19 cellular contexts compared by ENCODE assay signal in genomic region chr9:13717356-13718057, GRCh38.
DNase-seq lines count a peak whose midpoint lies in the region; ATAC-seq, FAIRE-seq and TF ChIP-seq lines count a peak whose summit lies in the region.
"Had no signal": no experiment of that assay in that cellular context is flagged by ENCODE, and none has a peak within 500 bp of the region (broad histone marks: within the 10 kb centered on the region; RNA-seq: fewer than 3 reads in every experiment).

No MANE protein-coding gene starts in this region.

- no peak for FAIRE-seq in urothelium cell line (lab: Jason Lieb, UNC)
- FAIRE-seq: colon had no signal

- TF ChIP-seq POLR2A in heart left ventricle (IDR thresholded peaks at IDR 0.05) = no peak

- H3K9ac ChIP-seq in fibroblast of lung (ENCODE audit: insufficient read depth, low read length) = no peak overlapping the region

- H3K27ac ChIP-seq in heart left ventricle (peak overlapping the region in 2 of 12 donors; percentile 4 to 28), SJSA1 (peak overlapping the region; percentile 90), fibroblast of lung (ENCODE audit: insufficient read depth, low read length) (no peak overlapping the region)
- H3K27ac ChIP-seq: HL-60, stomach, VCaP had no signal

- H3K4me1 ChIP-seq in heart left ventricle (peaks cover 0 to 36% (median 14%) of the 10 kb centered on the region in 12 donors), SJSA1 (replicated peaks) (peaks cover 44% of the 10 kb centered on the region), fibroblast of lung (ENCODE audit: control insufficient read depth, extremely low read depth, insufficient read depth, low read length) (peaks cover 14% of the 10 kb centered on the region)
- H3K4me1 ChIP-seq: uterus had no signal

- H3K27me3 ChIP-seq in heart left ventricle (no peaks in the 10 kb centered on the region), SJSA1 (replicated peaks) (no peaks in the 10 kb centered on the region), fibroblast of lung (ENCODE audit: control insufficient read depth, insufficient read depth, low read length) (no peaks in the 10 kb centered on the region)
- H3K27me3 ChIP-seq: stomach, uterus had no signal

- H3K4me3 ChIP-seq in heart left ventricle = no peak overlapping the region
- no peak overlapping the region for H3K4me3 ChIP-seq in SJSA1
- no peak overlapping the region for H3K4me3 ChIP-seq in fibroblast of lung (replicated peaks in 1 of 4; ENCODE audit: control extremely low read depth in 1 of 4, insufficient read depth in 1 of 4, low read depth in 3 of 4, low read length in 4 of 4)
- H3K4me3 ChIP-seq: stomach, uterus had no signal

- peak; percentile 39 for ATAC-seq in Right ventricle myocardium inferior
- ATAC-seq in heart left ventricle = no peak
- no peak for ATAC-seq in HG02623 (IDR thresholded peaks at IDR 0.05; ENCODE audit: unreplicated experiment)
- ATAC-seq: activated T-cell treated with anti-CD3 and anti-CD28 coated beads, Interleukin-2, amount 50 U/mL, for 72 hours had no signal

- H4K20me1 ChIP-seq in fibroblast of lung (ENCODE audit: control insufficient read depth, extremely low read depth, insufficient read depth, low read length) = no peaks in the 10 kb centered on the region

- H3K9me3 ChIP-seq in heart left ventricle (peaks cover 0 to 10% (median 3%) of the 10 kb centered on the region in 12 donors), SJSA1 (replicated peaks) (no peaks in the 10 kb centered on the region), fibroblast of lung (ENCODE audit: control insufficient read depth, insufficient read depth, low read depth, low read length) (no peaks in the 10 kb centered on the region)
- H3K9me3 ChIP-seq: stomach, uterus had no signal

- no peaks in the 10 kb centered on the region for H3K36me3 ChIP-seq in heart left ventricle
- no peaks in the 10 kb centered on the region for H3K36me3 ChIP-seq in SJSA1
- no peaks in the 10 kb centered on the region for H3K36me3 ChIP-seq in fibroblast of lung (ENCODE audit: control insufficient read depth, insufficient read depth, low read length)
- H3K36me3 ChIP-seq: stomach, uterus had no signal

- H3K79me2 ChIP-seq in fibroblast of lung (ENCODE audit: control insufficient read depth, insufficient read depth, low read length) = no peaks in the 10 kb centered on the region

- H3K4me2 ChIP-seq in fibroblast of lung (ENCODE audit: extremely low read depth, insufficient read depth, low read length) = no peak overlapping the region

- DNase-seq in Right ventricle myocardium inferior (ENCODE audit: missing footprints) (no peak), heart left ventricle (no peak), SJSA1 (ENCODE audit: low read depth in 1 of 2, low spot score in 2 of 2) (no peak), fibroblast of lung (ENCODE audit: low read depth in 2 of 2) (peak; percentile 21 to 46), urothelium cell line (ENCODE audit: low spot score) (peak; percentile 10), DMS53 (lab: John Stamatoyannopoulos, UW) (no peak), AG08396 (ENCODE audit: low spot score) (no peak)
- DNase-seq: ACHN; activated CD4-positive, alpha-beta memory T cell treated with anti-CD3 and anti-CD28 coated beads, Interleukin-2, amount 10 ng/mL, durations not matched to agents 7 days and 5 days; activated T-cell treated with anti-CD3 and anti-CD28 coated beads, Interleukin-2, amount 50 U/mL, for 72 hours; CD4-positive, alpha-beta T cell; KBM-7; NCI-H345; stomach; uterus had no signal

- intact Hi-C loops in Right ventricle myocardium inferior (cut with DNase I) (loop anchor here (10.0 kb wide), 1 partner anchor 137 kb away; no protein-coding TSS in a partner anchor), heart left ventricle (cut with DNase I) (loop anchor here in 2 of 10 donors (5.0 to 10.0 kb wide), 3 partner anchors 67 to 145 kb away; no protein-coding TSS in a partner anchor)

- no peak overlapping the region for H2AFZ ChIP-seq in fibroblast of lung (ENCODE audit: low read length)

- WGBS in heart left ventricle, 4 donors = 46 to 59% (median 51%) methylated on average over 3 of the region's 3 CpGs

- no peak for TF ChIP-seq CTCF in heart left ventricle (IDR thresholded peaks at IDR 0.05)
- TF ChIP-seq CTCF in fibroblast of lung (conservative IDR thresholded peaks at IDR 0.05 in 1 of 2, IDR thresholded peaks at IDR 0.05 in 1 of 2; ENCODE audit: low read depth in 1 of 2, low read length in 2 of 2) = no peak

Comparison
In these comparisons a context has a peak if more than half of its experiments do, and no peak if none do; other contexts are left out.
1. DNase-seq: peak in fibroblast of lung (2 of 2) and urothelium cell line (single experiment); none in Right ventricle myocardium inferior (single experiment), heart left ventricle (0 of 5), SJSA1 (0 of 2), DMS53 (single experiment) and AG08396 (single experiment).